In the genomic region with DNA sequence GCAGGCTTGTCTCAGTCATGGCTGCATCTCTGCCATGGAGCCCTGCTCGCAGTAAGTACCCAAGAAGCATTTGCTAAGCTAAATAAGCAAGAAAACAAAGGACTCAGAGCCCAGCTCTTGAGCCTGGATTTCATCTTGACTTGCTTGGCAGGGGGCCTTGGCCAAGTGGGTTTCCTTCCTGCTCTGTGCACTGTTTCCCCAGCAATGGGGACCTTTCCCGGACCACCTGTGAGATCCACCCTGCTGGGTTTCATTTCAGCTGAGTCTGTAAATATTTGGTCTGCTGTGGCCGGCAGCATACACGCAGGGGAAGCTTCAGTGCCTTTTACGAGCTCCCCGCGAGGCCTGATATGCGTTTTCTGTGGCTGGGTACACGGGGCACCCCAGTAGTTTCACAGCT, we compare ENCODE assay signal across 1 cellular context.
TF ChIP-seq lines count a peak whose summit lies in the region.

No MANE protein-coding gene starts in this region.

TF ChIP-seq in HEK293, 187 proteins besides CTCF, POLR2A, EP300 and RAD21 (continued from another document):
- TF ChIP-seq, protein P1, sequence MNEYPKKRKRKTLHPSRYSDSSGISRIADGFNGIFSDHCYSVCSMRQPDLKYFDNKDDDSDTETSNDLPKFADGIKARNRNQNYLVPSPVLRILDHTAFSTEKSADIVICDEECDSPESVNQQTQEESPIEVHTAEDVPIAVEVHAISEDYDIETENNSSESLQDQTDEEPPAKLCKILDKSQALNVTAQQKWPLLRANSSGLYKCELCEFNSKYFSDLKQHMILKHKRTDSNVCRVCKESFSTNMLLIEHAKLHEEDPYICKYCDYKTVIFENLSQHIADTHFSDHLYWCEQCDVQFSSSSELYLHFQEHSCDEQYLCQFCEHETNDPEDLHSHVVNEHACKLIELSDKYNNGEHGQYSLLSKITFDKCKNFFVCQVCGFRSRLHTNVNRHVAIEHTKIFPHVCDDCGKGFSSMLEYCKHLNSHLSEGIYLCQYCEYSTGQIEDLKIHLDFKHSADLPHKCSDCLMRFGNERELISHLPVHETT (tag by site-specific recombination; IDR thresholded peaks at IDR 0.05): no peak
- TF ChIP-seq ZNF211 (tag by site-specific recombination; IDR thresholded peaks at IDR 0.05; ENCODE audit: low read depth) (no peak), ZNF184 (tag by site-specific recombination; IDR thresholded peaks at IDR 0.05) (no peak), SCRT2 (tag by site-specific recombination; IDR thresholded peaks at IDR 0.05) (peak; percentile 84), ZNF10 (tag by site-specific recombination; IDR thresholded peaks at IDR 0.05) (no peak), GLIS1 (tag by site-specific recombination; IDR thresholded peaks at IDR 0.05) (peak; percentile 100), ZIC2 (tag by site-specific recombination; IDR thresholded peaks at IDR 0.05) (peak; percentile 100), RBAK (tag by site-specific recombination; IDR thresholded peaks at IDR 0.05) (no peak)
- TF ChIP-seq, protein P2, sequence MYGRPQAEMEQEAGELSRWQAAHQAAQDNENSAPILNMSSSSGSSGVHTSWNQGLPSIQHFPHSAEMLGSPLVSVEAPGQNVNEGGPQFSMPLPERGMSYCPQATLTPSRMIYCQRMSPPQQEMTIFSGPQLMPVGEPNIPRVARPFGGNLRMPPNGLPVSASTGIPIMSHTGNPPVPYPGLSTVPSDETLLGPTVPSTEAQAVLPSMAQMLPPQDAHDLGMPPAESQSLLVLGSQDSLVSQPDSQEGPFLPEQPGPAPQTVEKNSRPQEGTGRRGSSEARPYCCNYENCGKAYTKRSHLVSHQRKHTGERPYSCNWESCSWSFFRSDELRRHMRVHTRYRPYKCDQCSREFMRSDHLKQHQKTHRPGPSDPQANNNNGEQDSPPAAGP (tag by site-specific recombination; IDR thresholded peaks at IDR 0.05): no peak
- TF ChIP-seq, protein P3, sequence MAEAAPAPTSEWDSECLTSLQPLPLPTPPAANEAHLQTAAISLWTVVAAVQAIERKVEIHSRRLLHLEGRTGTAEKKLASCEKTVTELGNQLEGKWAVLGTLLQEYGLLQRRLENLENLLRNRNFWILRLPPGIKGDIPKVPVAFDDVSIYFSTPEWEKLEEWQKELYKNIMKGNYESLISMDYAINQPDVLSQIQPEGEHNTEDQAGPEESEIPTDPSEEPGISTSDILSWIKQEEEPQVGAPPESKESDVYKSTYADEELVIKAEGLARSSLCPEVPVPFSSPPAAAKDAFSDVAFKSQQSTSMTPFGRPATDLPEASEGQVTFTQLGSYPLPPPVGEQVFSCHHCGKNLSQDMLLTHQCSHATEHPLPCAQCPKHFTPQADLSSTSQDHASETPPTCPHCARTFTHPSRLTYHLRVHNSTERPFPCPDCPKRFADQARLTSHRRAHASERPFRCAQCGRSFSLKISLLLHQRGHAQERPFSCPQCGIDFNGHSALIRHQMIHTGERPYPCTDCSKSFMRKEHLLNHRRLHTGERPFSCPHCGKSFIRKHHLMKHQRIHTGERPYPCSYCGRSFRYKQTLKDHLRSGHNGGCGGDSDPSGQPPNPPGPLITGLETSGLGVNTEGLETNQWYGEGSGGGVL (tag by site-specific recombination; IDR thresholded peaks at IDR 0.05): no peak
- TF ChIP-seq, protein P4, sequence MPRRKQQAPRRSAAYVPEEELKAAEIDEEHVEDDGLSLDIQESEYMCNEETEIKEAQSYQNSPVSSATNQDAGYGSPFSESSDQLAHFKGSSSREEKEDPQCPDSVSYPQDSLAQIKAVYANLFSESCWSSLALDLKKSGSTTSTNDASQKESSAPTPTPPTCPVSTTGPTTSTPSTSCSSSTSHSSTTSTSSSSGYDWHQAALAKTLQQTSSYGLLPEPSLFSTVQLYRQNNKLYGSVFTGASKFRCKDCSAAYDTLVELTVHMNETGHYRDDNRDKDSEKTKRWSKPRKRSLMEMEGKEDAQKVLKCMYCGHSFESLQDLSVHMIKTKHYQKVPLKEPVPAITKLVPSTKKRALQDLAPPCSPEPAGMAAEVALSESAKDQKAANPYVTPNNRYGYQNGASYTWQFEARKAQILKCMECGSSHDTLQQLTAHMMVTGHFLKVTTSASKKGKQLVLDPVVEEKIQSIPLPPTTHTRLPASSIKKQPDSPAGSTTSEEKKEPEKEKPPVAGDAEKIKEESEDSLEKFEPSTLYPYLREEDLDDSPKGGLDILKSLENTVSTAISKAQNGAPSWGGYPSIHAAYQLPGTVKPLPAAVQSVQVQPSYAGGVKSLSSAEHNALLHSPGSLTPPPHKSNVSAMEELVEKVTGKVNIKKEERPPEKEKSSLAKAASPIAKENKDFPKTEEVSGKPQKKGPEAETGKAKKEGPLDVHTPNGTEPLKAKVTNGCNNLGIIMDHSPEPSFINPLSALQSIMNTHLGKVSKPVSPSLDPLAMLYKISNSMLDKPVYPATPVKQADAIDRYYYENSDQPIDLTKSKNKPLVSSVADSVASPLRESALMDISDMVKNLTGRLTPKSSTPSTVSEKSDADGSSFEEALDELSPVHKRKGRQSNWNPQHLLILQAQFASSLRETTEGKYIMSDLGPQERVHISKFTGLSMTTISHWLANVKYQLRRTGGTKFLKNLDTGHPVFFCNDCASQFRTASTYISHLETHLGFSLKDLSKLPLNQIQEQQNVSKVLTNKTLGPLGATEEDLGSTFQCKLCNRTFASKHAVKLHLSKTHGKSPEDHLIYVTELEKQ (tag by site-specific recombination; IDR thresholded peaks at IDR 0.05; ENCODE audit: borderline replicate concordance): no peak
- TF ChIP-seq, protein P5, sequence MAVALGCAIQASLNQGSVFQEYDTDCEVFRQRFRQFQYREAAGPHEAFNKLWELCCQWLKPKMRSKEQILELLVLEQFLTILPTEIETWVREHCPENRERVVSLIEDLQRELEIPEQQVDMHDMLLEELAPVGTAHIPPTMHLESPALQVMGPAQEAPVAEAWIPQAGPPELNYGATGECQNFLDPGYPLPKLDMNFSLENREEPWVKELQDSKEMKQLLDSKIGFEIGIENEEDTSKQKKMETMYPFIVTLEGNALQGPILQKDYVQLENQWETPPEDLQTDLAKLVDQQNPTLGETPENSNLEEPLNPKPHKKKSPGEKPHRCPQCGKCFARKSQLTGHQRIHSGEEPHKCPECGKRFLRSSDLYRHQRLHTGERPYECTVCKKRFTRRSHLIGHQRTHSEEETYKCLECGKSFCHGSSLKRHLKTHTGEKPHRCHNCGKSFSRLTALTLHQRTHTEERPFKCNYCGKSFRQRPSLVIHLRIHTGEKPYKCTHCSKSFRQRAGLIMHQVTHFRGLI (tag by site-specific recombination; IDR thresholded peaks at IDR 0.05): no peak
